Comparison of ENCODE assay signal across 9 cellular contexts in the genomic region with DNA sequence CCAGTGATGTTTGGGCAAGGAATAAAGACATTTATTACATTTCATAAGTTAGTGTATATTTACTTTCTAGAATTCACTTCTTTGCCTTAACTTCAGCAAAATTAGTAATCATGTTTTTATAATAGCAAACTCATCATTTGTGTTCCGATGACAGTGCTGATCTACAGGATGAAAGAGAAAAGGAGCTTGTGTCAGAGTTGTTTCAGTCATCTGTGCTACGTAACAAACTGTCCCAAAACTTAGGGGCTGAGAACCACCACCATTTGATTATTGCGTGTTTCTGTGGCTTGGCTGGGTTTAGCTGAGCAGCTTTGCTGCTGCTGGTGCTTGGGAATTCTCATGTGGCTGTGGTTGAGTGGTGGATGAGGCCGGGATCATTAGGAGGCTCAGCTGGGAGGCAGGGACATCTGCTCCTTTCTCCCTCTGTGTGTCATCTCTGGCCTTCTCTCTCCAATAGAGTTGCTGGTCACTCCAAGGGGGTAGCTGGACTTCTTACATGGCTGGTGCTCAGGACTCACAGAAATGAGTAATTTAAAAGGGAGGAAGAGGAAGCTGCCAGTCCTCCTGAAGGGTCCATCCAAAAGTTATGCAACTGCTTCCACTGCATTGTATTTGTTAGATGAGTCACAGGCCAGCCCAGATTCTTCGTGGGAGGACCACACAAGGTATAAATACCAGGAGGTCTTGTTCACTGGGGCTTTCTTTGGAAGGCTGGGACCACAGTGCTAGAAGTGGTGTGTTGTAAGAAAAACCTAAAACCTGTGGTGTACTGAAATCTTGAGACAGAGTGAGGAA. TPM values are rescaled to one million over a fixed set of nuclear protein-coding genes. Genes with fewer than 3 reads are reported as not detected.
DNase-seq lines count a peak whose midpoint lies in the region; ATAC-seq and TF ChIP-seq lines count a peak whose summit lies in the region.
"Had no signal": no experiment of that assay in that cellular context is flagged by ENCODE, and none has a peak within 500 bp of the region (broad histone marks: within the 10 kb centered on the region; RNA-seq: fewer than 3 reads in every experiment).

No MANE protein-coding gene starts in this region.

- H3K4me1 ChIP-seq in SJCRH30 (peaks cover 7% of the 10 kb centered on the region; the same call in 1 of the 2 replicates), sigmoid colon (peaks cover 0 to 5% (median 0%) of the 10 kb centered on the region in 4 donors)

- TF ChIP-seq EP300 in sigmoid colon (IDR thresholded peaks at IDR 0.05), result no peak

- H3K27ac ChIP-seq in SJCRH30 (peak overlapping the region; percentile 8; the same call in 1 of the 2 replicates), sigmoid colon (peak overlapping the region; percentile 38 to 53 (median 46))

- intact Hi-C loops in sigmoid colon (cut with DNase I), result no loop called here

- no peaks in the 10 kb centered on the region for H3K9me3 ChIP-seq in SJCRH30 (replicated peaks)
- H3K9me3 ChIP-seq in sigmoid colon, result no peaks in the 10 kb centered on the region

- H3K27me3 ChIP-seq in SJCRH30, result no peaks in the 10 kb centered on the region
- no peaks in the 10 kb centered on the region for H3K27me3 ChIP-seq in sigmoid colon

- WGBS in sigmoid colon, 2 donors, result 77 to 81% methylated on average over 5 of the region's 5 CpGs

- no peak for TF ChIP-seq POLR2A in sigmoid colon (IDR thresholded peaks at IDR 0.05)

- no peak for ATAC-seq in GM19452 (IDR thresholded peaks at IDR 0.05; ENCODE audit: unreplicated experiment)
- ATAC-seq in GM19035 (IDR thresholded peaks at IDR 0.05; ENCODE audit: unreplicated experiment), result no peak

- H3K4me3 ChIP-seq in SJCRH30, result no peak overlapping the region
- no peak overlapping the region for H3K4me3 ChIP-seq in foreskin fibroblast (ENCODE audit: low read depth in 1 of 2, low read length in 2 of 2)
- H3K4me3 ChIP-seq in sigmoid colon, result no peak overlapping the region

- no peaks in the 10 kb centered on the region for H3K36me3 ChIP-seq in SJCRH30
- H3K36me3 ChIP-seq in sigmoid colon, result no peaks in the 10 kb centered on the region

- TF ChIP-seq CTCF in foreskin fibroblast (IDR thresholded peaks at IDR 0.05; ENCODE audit: low read depth, low read length) (no peak), sigmoid colon (IDR thresholded peaks at IDR 0.05) (no peak)

- DNase-seq in EH (ENCODE audit: low read depth) (peak; percentile 98), SJCRH30 (peak; percentile 57 to 62), foreskin fibroblast (peak; percentile 97 to 98), sigmoid colon (peak; percentile 92), NCI-H1105 (lab: John Stamatoyannopoulos, UW) (no peak), NCI-H2196 (lab: John Stamatoyannopoulos, UW; ENCODE audit: unreplicated experiment) (no peak)
- DNase-seq: activated CD4-positive, alpha-beta T cell treated with anti-CD3 and anti-CD28 coated beads, Interleukin-2, amount 50 U/mL, for 1 hour had no signal

RNA-seq across cellular contexts. Expression of a gene that starts 43.4 kb away (rescaled TPM):
- 3.5 and 4.7 TPM in 2 replicates for total RNA-seq in SJCRH30 (2014; rRNA removed; shearing (Covaris generic))
- total RNA-seq in sigmoid colon, result 1 to 10 TPM; 2.5 to 5.6 (median 3.5) TPM
- polyA plus RNA-seq in sigmoid colon, result 10 to 100 TPM in 2 of 3 donors, 1 to 10 TPM in 1; 8.3 to 37.9 (median 12.6) TPM

Comparison
In these comparisons a context has a peak if more than half of its experiments do, and no peak if none do; other contexts are left out.
1. DNase-seq: peak in EH (single experiment), SJCRH30 (2 of 2), foreskin fibroblast (2 of 2) and sigmoid colon (single experiment); none in NCI-H1105 (single experiment) and NCI-H2196 (single experiment).